ENCODE assay signal across 13 cellular contexts in the genomic region with DNA sequence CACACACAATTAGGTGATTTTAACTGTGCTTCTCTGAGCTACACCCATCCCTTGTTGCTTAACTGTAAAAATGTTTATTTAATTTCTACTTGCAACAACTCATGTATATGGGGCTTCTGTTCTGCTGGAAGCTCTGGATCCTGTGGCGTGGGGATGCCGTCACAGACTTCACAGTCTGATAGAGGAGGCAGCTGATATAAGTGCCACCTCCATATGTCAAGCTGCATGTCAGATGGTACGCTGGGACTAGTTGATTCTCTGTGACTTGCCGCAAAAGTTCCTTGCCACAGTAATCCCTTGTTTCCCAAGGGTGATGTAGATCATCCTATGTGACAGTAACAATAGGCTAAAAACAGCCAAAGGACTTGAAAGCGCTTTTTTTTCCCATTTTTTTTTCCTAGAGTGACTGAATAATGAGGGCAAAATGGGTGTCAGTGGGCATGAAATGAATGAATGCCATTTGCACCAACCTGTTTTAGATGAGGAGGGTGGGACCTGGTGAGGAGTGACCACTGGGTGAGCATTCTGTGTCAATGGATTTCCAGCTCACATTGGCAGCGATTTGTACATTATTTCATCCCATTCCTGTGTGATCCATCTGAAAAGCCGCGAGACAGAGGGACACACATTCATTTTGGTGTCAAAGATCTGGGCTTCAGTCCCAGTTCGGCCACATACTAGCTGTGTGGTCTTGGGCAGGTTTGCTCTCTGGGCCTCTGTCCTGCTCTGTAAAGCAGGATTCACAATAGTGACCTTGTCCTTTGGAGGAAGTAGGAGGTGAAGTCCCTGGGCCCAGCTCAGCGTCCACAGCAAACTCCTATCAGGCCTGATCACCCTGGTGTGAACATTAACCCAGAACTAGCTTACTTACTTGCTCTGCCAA.
DNase-seq lines count a peak whose midpoint lies in the region; ATAC-seq, FAIRE-seq and TF ChIP-seq lines count a peak whose summit lies in the region.
"Had no signal": no experiment of that assay in that cellular context is flagged by ENCODE, and none has a peak within 500 bp of the region (broad histone marks: within the 10 kb centered on the region; RNA-seq: fewer than 3 reads in every experiment).

No MANE protein-coding gene starts in this region.

- SMC1A ChIA-PET in GM12878 (lab: Charles Lee; ENCODE audit: uncharacterized antibody, unreplicated experiment), result interaction anchor here (0.9 to 1.7 kb wide), 5 partner anchors 11 to 120 kb away, joined by 3 to 6 read pairs (median 4); no protein-coding TSS in a partner anchor

- H3K4me1 ChIP-seq in GM12878 (ENCODE audit: control insufficient read depth, insufficient read depth, low read length) (peaks cover 6% of the 10 kb centered on the region), stomach (peaks cover 23 to 51% (median 28%) of the 10 kb centered on the region in 4 donors)

- H3K9ac ChIP-seq in GM12878 (ENCODE audit: control insufficient read depth, insufficient read depth, low read length), result no peak overlapping the region

- no TSS peak for BruUV-seq in GM12878 (replicated peaks; lab: Mats Ljungman, UMichigan)

- peak; percentile 49 for FAIRE-seq in GM12878 (lab: Jason Lieb, UNC)

- TF ChIP-seq EP300 in GM12878 (IDR thresholded peaks at IDR 0.05; ENCODE audit: borderline replicate concordance in 1 of 2, control insufficient read depth in 1 of 2, low read depth in 2 of 2, low read length in 2 of 2) (no peak), stomach (IDR thresholded peaks at IDR 0.05) (no peak)

- H3K4me2 ChIP-seq in GM12878 (ENCODE audit: control insufficient read depth, insufficient read depth), result no peak overlapping the region
- H3K4me2 ChIP-seq: smooth muscle cell had no signal

- CTCF ChIA-PET in GM12878 (lab: Yijun Ruan, JAX), result interaction anchor here (1.4 kb wide), 1 partner anchor 10 kb away, joined by 5 read pairs; no protein-coding TSS in a partner anchor

- no peaks in the 10 kb centered on the region for H4K20me1 ChIP-seq in GM12878 (ENCODE audit: control insufficient read depth, insufficient read depth)

- TF ChIP-seq RAD21 in GM12878 (IDR thresholded peaks at IDR 0.05; ENCODE audit: insufficient read depth, low read depth, low read length), result no peak

- no peak for TF ChIP-seq CTCF in GM12878 (IDR thresholded peaks at IDR 0.05 in 2 of 3, conservative IDR thresholded peaks at IDR 0.05 in 1 of 3; ENCODE audit: control insufficient read depth in 2 of 3, extremely low read depth in 1 of 3, insufficient read depth in 1 of 3, low read depth in 3 of 3, low read length in 3 of 3)
- no peak for TF ChIP-seq CTCF in stomach (IDR thresholded peaks at IDR 0.05)

- in situ Hi-C loops in GM12878 (cut with MboI), result no loop called here

- H3K36me3 ChIP-seq in GM12878 (ENCODE audit: control insufficient read depth in 2 of 2, insufficient read depth in 2 of 2, low read length in 1 of 2), result no peaks in the 10 kb centered on the region
- H3K36me3 ChIP-seq in stomach, result no peaks in the 10 kb centered on the region

- no peak for TF ChIP-seq POLR2A in GM12878 (IDR thresholded peaks at IDR 0.05; ENCODE audit: low read depth, low read length)
- TF ChIP-seq POLR2A in stomach (IDR thresholded peaks at IDR 0.05), result no peak

- POLR2A ChIA-PET in GM12878 (lab: Charles Lee), result no interaction called here

- no peak overlapping the region for H3K27ac ChIP-seq in GM12878 (ENCODE audit: control insufficient read depth, insufficient read depth)
- H3K27ac ChIP-seq in stomach, result peak overlapping the region; percentile 67 to 77 (median 74)

- intact Hi-C loops in GM12878 (cut with micrococcal nuclease; ENCODE audit: unreplicated experiment) (no loop called here), stomach (cut with DNase I; ENCODE audit: low total_unique reads) (no loop called here)

- DNase-seq in HT-29 (ENCODE audit: low spot score) (peak; percentile 89), GM12878 (ENCODE audit: low read depth, low spot score) (no peak), left lobe of liver (ENCODE audit: low spot score) (peak; percentile 92), stomach (peak; percentile 65), NCI-H2029 treated with DMSO at 0.1 percent for 48 hours (lab: John Stamatoyannopoulos, UW) (no peak)
- DNase-seq in activated CD4-positive, CD25-positive, alpha-beta regulatory T cell (lab: John Stamatoyannopoulos, UW), result no peak
- DNase-seq: NCI-H1436 treated with DMSO at 0.1 percent for 48 hours, NCI-H526, SIG-M5 had no signal

- H3K27me3 ChIP-seq in GM12878 (replicated peaks in 1 of 2; ENCODE audit: control insufficient read depth in 2 of 2, insufficient read depth in 2 of 2, low read length in 1 of 2) (no peaks in the 10 kb centered on the region), stomach (no peaks in the 10 kb centered on the region)

- H2AFZ ChIP-seq in GM12878 (ENCODE audit: control insufficient read depth, low read depth, low read length), result no peak overlapping the region

- H3K9me3 ChIP-seq in GM12878 (replicated peaks; ENCODE audit: control insufficient read depth, insufficient read depth, low read length) (no peaks in the 10 kb centered on the region), stomach (no peaks in the 10 kb centered on the region)

- RAD21 ChIA-PET in GM12878 (lab: Charles Lee; ENCODE audit: unreplicated experiment), result interaction anchor here (0.5 to 0.9 kb wide), 2 partner anchors 31 to 64 kb away, joined by 3 to 4 read pairs; no protein-coding TSS in a partner anchor

- ATAC-seq in GM12878 (no peak), left lobe of liver (peak; percentile 89), HG03442 (IDR thresholded peaks at IDR 0.05; ENCODE audit: unreplicated experiment) (no peak), GM21526 (IDR thresholded peaks at IDR 0.05; ENCODE audit: low FRiP score, unreplicated experiment) (no peak)
- ATAC-seq: esophagus mucosa had no signal

- H3K4me3 ChIP-seq in GM12878 (no peak overlapping the region), stomach (no peak overlapping the region)
- H3K4me3 ChIP-seq: smooth muscle cell had no signal

- WGBS in GM12878 (ENCODE audit: insufficient coverage, insufficient replicate concordance, low lambda C conversion rate, missing lambda C conversion rate), result 55% methylated on average over 10 of the region's 10 CpGs
- WGBS in stomach, 5 donors, result 49 to 63% (median 52%) methylated on average over 10 of the region's 10 CpGs

- no peaks in the 10 kb centered on the region for H3K79me2 ChIP-seq in GM12878 (ENCODE audit: control insufficient read depth, insufficient read depth, low read length)

TF ChIP-seq in GM12878, 131 proteins besides CTCF, POLR2A, EP300 and RAD21:
- TF ChIP-seq MEF2B (IDR thresholded peaks at IDR 0.05; ENCODE audit: partially characterized antibody, poor library complexity, severe bottlenecking) (no peak), HCFC1 (IDR thresholded peaks at IDR 0.05; ENCODE audit: low read length) (no peak), SUZ12 (IDR thresholded peaks at IDR 0.05; ENCODE audit: unreplicated experiment) (no peak), ZBED1 (IDR thresholded peaks at IDR 0.05; ENCODE audit: borderline replicate concordance) (no peak), BHLHE40 (IDR thresholded peaks at IDR 0.05; ENCODE audit: borderline replicate concordance in 1 of 2, low read depth in 2 of 2, low read length in 1 of 2) (no peak), SMC3 (IDR thresholded peaks at IDR 0.05; ENCODE audit: borderline replicate concordance, low read length) (no peak), RUNX3 (IDR thresholded peaks at IDR 0.05; ENCODE audit: low read length) (no peak), STAT3 (IDR thresholded peaks at IDR 0.05; ENCODE audit: low read depth, low read length) (no peak), PML (IDR thresholded peaks at IDR 0.05; ENCODE audit: low read length) (no peak), FOXK2 (IDR thresholded peaks at IDR 0.05) (no peak), KLF5 (IDR thresholded peaks at IDR 0.05; ENCODE audit: partially characterized antibody) (no peak)
- TF ChIP-seq, protein P1, sequence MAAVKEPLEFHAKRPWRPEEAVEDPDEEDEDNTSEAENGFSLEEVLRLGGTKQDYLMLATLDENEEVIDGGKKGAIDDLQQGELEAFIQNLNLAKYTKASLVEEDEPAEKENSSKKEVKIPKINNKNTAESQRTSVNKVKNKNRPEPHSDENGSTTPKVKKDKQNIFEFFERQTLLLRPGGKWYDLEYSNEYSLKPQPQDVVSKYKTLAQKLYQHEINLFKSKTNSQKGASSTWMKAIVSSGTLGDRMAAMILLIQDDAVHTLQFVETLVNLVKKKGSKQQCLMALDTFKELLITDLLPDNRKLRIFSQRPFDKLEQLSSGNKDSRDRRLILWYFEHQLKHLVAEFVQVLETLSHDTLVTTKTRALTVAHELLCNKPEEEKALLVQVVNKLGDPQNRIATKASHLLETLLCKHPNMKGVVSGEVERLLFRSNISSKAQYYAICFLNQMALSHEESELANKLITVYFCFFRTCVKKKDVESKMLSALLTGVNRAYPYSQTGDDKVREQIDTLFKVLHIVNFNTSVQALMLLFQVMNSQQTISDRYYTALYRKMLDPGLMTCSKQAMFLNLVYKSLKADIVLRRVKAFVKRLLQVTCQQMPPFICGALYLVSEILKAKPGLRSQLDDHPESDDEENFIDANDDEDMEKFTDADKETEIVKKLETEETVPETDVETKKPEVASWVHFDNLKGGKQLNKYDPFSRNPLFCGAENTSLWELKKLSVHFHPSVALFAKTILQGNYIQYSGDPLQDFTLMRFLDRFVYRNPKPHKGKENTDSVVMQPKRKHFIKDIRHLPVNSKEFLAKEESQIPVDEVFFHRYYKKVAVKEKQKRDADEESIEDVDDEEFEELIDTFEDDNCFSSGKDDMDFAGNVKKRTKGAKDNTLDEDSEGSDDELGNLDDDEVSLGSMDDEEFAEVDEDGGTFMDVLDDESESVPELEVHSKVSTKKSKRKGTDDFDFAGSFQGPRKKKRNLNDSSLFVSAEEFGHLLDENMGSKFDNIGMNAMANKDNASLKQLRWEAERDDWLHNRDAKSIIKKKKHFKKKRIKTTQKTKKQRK (IDR thresholded peaks at IDR 0.05; ENCODE audit: low read depth, low read length), result no peak
TF ChIP-seq in GM12878: peak in this region for 0.

Comparison
In these comparisons a context has a peak if more than half of its experiments do, and no peak if none do; other contexts are left out.
1. DNase-seq: peak in HT-29 (single experiment), left lobe of liver (single experiment) and stomach (single experiment); none in GM12878 (single experiment), activated CD4-positive, CD25-positive, alpha-beta regulatory T cell (0 of 4) and NCI-H2029 treated with DMSO at 0.1 percent for 48 hours (single experiment).